Comparison of ENCODE assay signal across 21 cellular contexts in genomic region chr4:25830545-25830944, GRCh38.
"Had no signal": no experiment of that assay in that cellular context is flagged by ENCODE, and none has a peak within 500 bp of the region (broad histone marks: within the 10 kb centered on the region; RNA-seq: fewer than 3 reads in every experiment).

No MANE protein-coding gene starts in this region.

- H3K4me2 ChIP-seq: smooth muscle cell had no signal

- H3K4me1 Mint-ChIP-seq: neural crest cell; stimulated activated naive CD8-positive, alpha-beta T cell treated with anti-CD3 and anti-CD28 coated beads, Interleukin-15, amount 100 ng/mL, for 72 hours had no signal

- H3K4me1 ChIP-seq: colonic mucosa, prostate gland, right atrium auricular region, suprapubic skin, transverse colon, vagina had no signal

- ATAC-seq: left lobe of liver; naive thymus-derived CD8-positive, alpha-beta T cell; sciatic nerve; stimulated activated memory B cell treated with anti-CD40 and anti-IgM and Interleukin-4, amounts not matched to agents 10 μg/mL and 1 μg/mL and 100 μg/mL, for 72 hours; stimulated activated naive CD8-positive, alpha-beta T cell treated with anti-CD3 and anti-CD28 coated beads, Interleukin-15, amount 100 ng/mL, for 72 hours had no signal

- H3K27me3 ChIP-seq: colonic mucosa, right atrium auricular region, suprapubic skin, transverse colon, vagina had no signal

- H3K27ac ChIP-seq: colonic mucosa, prostate gland, right atrium auricular region, suprapubic skin, transverse colon, vagina had no signal

- H3K9me3 ChIP-seq: colonic mucosa, prostate gland, right atrium auricular region, suprapubic skin, transverse colon, vagina had no signal

- H3K27me3 Mint-ChIP-seq: central memory CD8-positive, alpha-beta T cell; dendritic cell treated with granulocyte-macrophage colony-stimulating factor and Interleukin-4, amounts not matched to agents 40 ng/mL and 50 ng/mL, for 4 days; naive thymus-derived CD8-positive, alpha-beta T cell; stimulated activated memory B cell treated with anti-CD40 and anti-IgM and Interleukin-4, amounts not matched to agents 10 μg/mL and 1 μg/mL and 100 μg/mL, for 72 hours; stimulated activated naive CD8-positive, alpha-beta T cell treated with anti-CD3 and anti-CD28 coated beads, Interleukin-15, amount 100 ng/mL, for 72 hours had no signal

- H3K9me3 Mint-ChIP-seq: central memory CD8-positive, alpha-beta T cell; dendritic cell treated with granulocyte-macrophage colony-stimulating factor and Interleukin-4, amounts not matched to agents 40 ng/mL and 50 ng/mL, for 4 days; naive thymus-derived CD8-positive, alpha-beta T cell; neural crest cell; stimulated activated memory B cell treated with anti-CD40 and anti-IgM and Interleukin-4, amounts not matched to agents 10 μg/mL and 1 μg/mL and 100 μg/mL, for 72 hours; stimulated activated naive CD8-positive, alpha-beta T cell treated with anti-CD3 and anti-CD28 coated beads, Interleukin-15, amount 100 ng/mL, for 72 hours had no signal

- H3K4me3 ChIP-seq: colonic mucosa, prostate gland, right atrium auricular region, smooth muscle cell, suprapubic skin, transverse colon, vagina had no signal

- H3K4me3 Mint-ChIP-seq: central memory CD8-positive, alpha-beta T cell; dendritic cell treated with granulocyte-macrophage colony-stimulating factor and Interleukin-4, amounts not matched to agents 40 ng/mL and 50 ng/mL, for 4 days; naive thymus-derived CD8-positive, alpha-beta T cell; neural crest cell; stimulated activated memory B cell treated with anti-CD40 and anti-IgM and Interleukin-4, amounts not matched to agents 10 μg/mL and 1 μg/mL and 100 μg/mL, for 72 hours; stimulated activated naive CD8-positive, alpha-beta T cell treated with anti-CD3 and anti-CD28 coated beads, Interleukin-15, amount 100 ng/mL, for 72 hours had no signal

- H3K36me3 ChIP-seq: colonic mucosa, prostate gland, right atrium auricular region, suprapubic skin, transverse colon, vagina had no signal

- H3K27ac Mint-ChIP-seq: dendritic cell treated with granulocyte-macrophage colony-stimulating factor and Interleukin-4, amounts not matched to agents 40 ng/mL and 50 ng/mL, for 4 days; naive thymus-derived CD8-positive, alpha-beta T cell; stimulated activated naive CD8-positive, alpha-beta T cell treated with anti-CD3 and anti-CD28 coated beads, Interleukin-15, amount 100 ng/mL, for 72 hours had no signal

- DNase-seq: colonic mucosa; effector CD8-positive, alpha-beta T cell; erythroblast; kidney; naive thymus-derived CD8-positive, alpha-beta T cell; stimulated activated CD4-positive, alpha-beta T cell treated with anti-CD3 and anti-CD28 coated beads, Interleukin-12 subunit alpha, Interleukin-12 subunit beta, amount 100 ng/mL, for 4 hours; stimulated activated CD4-positive, alpha-beta T cell treated with anti-CD3 and anti-CD28 coated beads, Interleukin-2, amount 100 ng/mL, for 24 hours; stimulated activated CD4-positive, alpha-beta T cell treated with anti-CD3 and anti-CD28 coated beads, Interleukin-4, amount 100 ng/mL, for 4 hours; stimulated activated naive CD8-positive, alpha-beta T cell treated with anti-CD3 and anti-CD28 coated beads, Interleukin-15, amount 100 ng/mL, for 72 hours; transverse colon had no signal
